In the genomic region with DNA sequence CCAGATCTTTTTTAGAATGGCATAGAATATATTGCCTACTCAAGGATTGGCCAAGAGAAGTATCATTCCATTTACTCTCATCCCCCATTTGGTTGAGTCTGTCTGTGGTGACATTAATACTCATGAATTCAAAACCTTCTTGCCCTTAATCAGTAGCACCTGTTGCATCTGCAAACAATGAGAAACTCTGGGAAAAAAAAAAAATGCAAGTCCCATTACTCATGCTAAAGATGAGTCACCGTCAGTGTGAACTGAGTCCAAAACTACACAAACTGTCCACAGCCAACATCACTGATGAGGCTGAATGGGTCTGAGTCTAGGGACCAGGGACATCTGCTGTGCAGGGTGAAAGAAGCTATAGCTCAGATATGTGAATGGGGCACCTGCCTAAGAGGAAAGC, we compare ENCODE assay signal across 15 cellular contexts.
A peak's percentile ranks its signal among the peaks of the same experiment; 100 is the strongest.
DNase-seq lines count a peak whose midpoint lies in the region; ATAC-seq and TF ChIP-seq lines count a peak whose summit lies in the region.
"Had no signal": no experiment of that assay in that cellular context is flagged by ENCODE, and none has a peak within 500 bp of the region (broad histone marks: within the 10 kb centered on the region; RNA-seq: fewer than 3 reads in every experiment).

No MANE protein-coding gene starts in this region.

- H3K4me3 ChIP-seq in astrocyte of the cerebellum (ENCODE audit: low read depth, low read length) = no peak overlapping the region
- H3K4me3 ChIP-seq: dorsolateral prefrontal cortex, psoas muscle had no signal

- TF ChIP-seq CTCF in astrocyte of the cerebellum (IDR thresholded peaks at IDR 0.05; ENCODE audit: low read depth, low read length, missing control alignments) = no peak

- in situ Hi-C loops in Caki2 (cut with HindIII; ENCODE audit: low pct_unique_long_range_greater_than_20kb, low sequenced_read_pairs) = no loop called here
- in situ Hi-C loops in astrocyte of the cerebellum (cut with HindIII; ENCODE audit: low sequenced_read_pairs) = no loop called here

- DNase-seq in Caki2 (ENCODE audit: low read depth) (peak; percentile 71), LHCN-M2 (ENCODE audit: low read depth) (peak; percentile 92), astrocyte of the cerebellum (ENCODE audit: low read depth) (peak; percentile 65), iris pigment epithelial cell (ENCODE audit: low read depth) (peak; percentile 83), NCI-H187 (lab: John Stamatoyannopoulos, UW) (no peak), cerebellar nuclear complex (lab: John Stamatoyannopoulos, UW) (no peak), activated gamma-delta T cell treated with Interleukin-2 at 50 U/mL for 16 hours (no peak)
- DNase-seq: CD8-positive, alpha-beta memory T cell; dorsolateral prefrontal cortex; H9; NCI-H2081 treated with DMSO at 0.1 percent for 48 hours; psoas muscle; SHP77 treated with DMSO at 0.1 percent for 48 hours; stimulated activated naive CD8-positive, alpha-beta T cell treated with anti-CD3 and anti-CD28 coated beads, Interleukin-15, amount 100 ng/mL, for 72 hours had no signal

- no peak for ATAC-seq in HG02759 (IDR thresholded peaks at IDR 0.05; ENCODE audit: unreplicated experiment)
- ATAC-seq: psoas muscle; stimulated activated naive CD8-positive, alpha-beta T cell treated with anti-CD3 and anti-CD28 coated beads, Interleukin-15, amount 100 ng/mL, for 72 hours had no signal

Comparison
In these comparisons a context has a peak if more than half of its experiments do, and no peak if none do; other contexts are left out.
1. DNase-seq: peak in Caki2 (single experiment), LHCN-M2 (single experiment), astrocyte of the cerebellum (single experiment) and iris pigment epithelial cell (single experiment); none in NCI-H187 (0 of 2), cerebellar nuclear complex (0 of 2) and activated gamma-delta T cell treated with Interleukin-2 at 50 U/mL for 16 hours (single experiment).